ENCODE assay signal across 8 cellular contexts in genomic region chr2:149038442-149039212, GRCh38. TPM values are rescaled to one million over a fixed set of nuclear protein-coding genes. Genes with fewer than 3 reads are reported as not detected.
DNase-seq lines count a peak whose midpoint lies in the region; ATAC-seq and TF ChIP-seq lines count a peak whose summit lies in the region.

Gene LYPD6B (plus strand): TSS chr2:149038699. CDS start chr2:149130949, 92,250 bp downstream.

- DNase-seq in GM10266 (ENCODE audit: extremely low spot score) (peak; percentile 58), GM20000 (ENCODE audit: low spot score) (peak; percentile 68), left lung (peak in 1 of 2 donors; percentile 86), vagina (ENCODE audit: extremely low spot score in 2 of 2) (no peak), cerebellar cortex (ENCODE audit: low spot score) (no peak), T-helper 9 cell (no peak)
- DNase-seq in activated CD8-positive, alpha-beta T cell treated with anti-CD3 and anti-CD28 coated beads, Interleukin-2, amount 10 ng/mL, durations not matched to agents 7 days and 5 days, result no peak

- peaks cover 6% of the 10 kb centered on the region for H3K4me1 Mint-ChIP-seq in activated CD8-positive, alpha-beta T cell treated with anti-CD3 and anti-CD28 coated beads, Interleukin-2, amount 10 ng/mL, durations not matched to agents 7 days and 5 days (ENCODE audit: low read depth)

- H3K36me3 ChIP-seq in left lung (no peaks in the 10 kb centered on the region), vagina (no peaks in the 10 kb centered on the region)

- TF ChIP-seq CTCF in GM10266 (IDR thresholded peaks at IDR 0.05; ENCODE audit: control insufficient read depth, insufficient read depth, low read depth, missing control alignments) (no peak), GM20000 (IDR thresholded peaks at IDR 0.05; ENCODE audit: extremely low read depth, missing control alignments) (no peak), left lung (IDR thresholded peaks at IDR 0.05) (no peak), vagina (IDR thresholded peaks at IDR 0.05) (no peak)

- no peaks in the 10 kb centered on the region for H3K36me3 Mint-ChIP-seq in activated CD8-positive, alpha-beta T cell treated with anti-CD3 and anti-CD28 coated beads, Interleukin-2, amount 10 ng/mL, durations not matched to agents 7 days and 5 days (ENCODE audit: low read depth)

- POLR2A ChIA-PET in activated CD8-positive, alpha-beta T cell treated with anti-CD3 and anti-CD28 coated beads, Interleukin-2, amount 10 ng/mL, durations not matched to agents 7 days and 5 days (lab: Charles Lee), result interaction anchor here (0.6 kb wide), 1 partner anchor 527 kb away, joined by 3 read pairs; no protein-coding TSS in a partner anchor

- ATAC-seq in HG03571 (IDR thresholded peaks at IDR 0.05; ENCODE audit: unreplicated experiment), result peak; percentile 57
- peak; percentile 56 for ATAC-seq in activated CD8-positive, alpha-beta T cell treated with anti-CD3 and anti-CD28 coated beads, Interleukin-2, amount 10 ng/mL, durations not matched to agents 7 days and 5 days
- ATAC-seq in left lung, result peak; percentile 94

- CTCF ChIA-PET in activated CD8-positive, alpha-beta T cell treated with anti-CD3 and anti-CD28 coated beads, Interleukin-2, amount 10 ng/mL, durations not matched to agents 7 days and 5 days (lab: Charles Lee), result interaction anchor here (1.1 to 2.2 kb wide), 5 partner anchors 11 to 275 kb away, joined by 3 to 6 read pairs (median 4); no protein-coding TSS in a partner anchor

- H3K27me3 Mint-ChIP-seq in activated CD8-positive, alpha-beta T cell treated with anti-CD3 and anti-CD28 coated beads, Interleukin-2, amount 10 ng/mL, durations not matched to agents 7 days and 5 days (ENCODE audit: low read depth), result peaks cover 52% of the 10 kb centered on the region

- intact Hi-C loops in left lung (cut with DNase I) (no loop called here), vagina (cut with DNase I) (no loop called here)

- peaks cover 8 to 55% of the 10 kb centered on the region in 2 donors for H3K27me3 ChIP-seq in left lung
- no peaks in the 10 kb centered on the region for H3K27me3 ChIP-seq in vagina

- no peak within 1 kb of the TSS for H3K27ac ChIP-seq in left lung
- no peak within 1 kb of the TSS for H3K27ac ChIP-seq in vagina

- no peaks in the 10 kb centered on the region for H3K9me3 Mint-ChIP-seq in activated CD8-positive, alpha-beta T cell treated with anti-CD3 and anti-CD28 coated beads, Interleukin-2, amount 10 ng/mL, durations not matched to agents 7 days and 5 days (ENCODE audit: insufficient read depth)

- H3K9me3 ChIP-seq in left lung, result no peaks in the 10 kb centered on the region
- no peaks in the 10 kb centered on the region for H3K9me3 ChIP-seq in vagina

- no peak within 1 kb of the TSS for H3K27ac Mint-ChIP-seq in activated CD8-positive, alpha-beta T cell treated with anti-CD3 and anti-CD28 coated beads, Interleukin-2, amount 10 ng/mL, durations not matched to agents 7 days and 5 days

- peak within 1 kb of the TSS; percentile 20 to 21 for H3K4me3 ChIP-seq in left lung
- H3K4me3 ChIP-seq in vagina, result peak within 1 kb of the TSS; percentile 42 to 47

- TF ChIP-seq POLR2A in vagina (IDR thresholded peaks at IDR 0.05), result no peak

- H3K4me1 ChIP-seq in left lung (peaks cover 0 to 6% of the 10 kb centered on the region in 2 donors), vagina (peaks cover 11% of the 10 kb centered on the region)

- no peak within 1 kb of the TSS for H3K4me3 Mint-ChIP-seq in activated CD8-positive, alpha-beta T cell treated with anti-CD3 and anti-CD28 coated beads, Interleukin-2, amount 10 ng/mL, durations not matched to agents 7 days and 5 days

RNA-seq across cellular contexts. Expression of gene LYPD6B, which starts in this region (rescaled TPM):
- not detected for total RNA-seq in activated CD8-positive, alpha-beta T cell treated with anti-CD3 and anti-CD28 coated beads, Interleukin-2, amount 10 ng/mL, durations not matched to agents 7 days and 5 days
- total RNA-seq in left lung, result under 1 TPM; 0.79 to 0.81 TPM
- total RNA-seq in vagina, result 10.1 TPM

Comparison
In these comparisons a context has a peak if more than half of its experiments do, and no peak if none do; other contexts are left out.
1. Peak in ATAC-seq in activated CD8-positive, alpha-beta T cell treated with anti-CD3 and anti-CD28 coated beads, Interleukin-2, amount 10 ng/mL, durations not matched to agents 7 days and 5 days; RNA of the gene not detected or under 1 TPM.
2. Peak in ATAC-seq and H3K4me3 ChIP-seq in left lung; RNA of the gene not detected or under 1 TPM.
3. DNase-seq: peak in GM10266 (single experiment) and GM20000 (single experiment); none in activated CD8-positive, alpha-beta T cell treated with anti-CD3 and anti-CD28 coated beads, Interleukin-2, amount 10 ng/mL, durations not matched to agents 7 days and 5 days (single experiment), vagina (0 of 2), cerebellar cortex (single experiment) and T-helper 9 cell (single experiment).
4. Peak in every context shown above with its lines, with median percentiles within 50 percentile points of each other: ATAC-seq.